Comparison of ENCODE assay signal across 12 cellular contexts in the genomic region with DNA sequence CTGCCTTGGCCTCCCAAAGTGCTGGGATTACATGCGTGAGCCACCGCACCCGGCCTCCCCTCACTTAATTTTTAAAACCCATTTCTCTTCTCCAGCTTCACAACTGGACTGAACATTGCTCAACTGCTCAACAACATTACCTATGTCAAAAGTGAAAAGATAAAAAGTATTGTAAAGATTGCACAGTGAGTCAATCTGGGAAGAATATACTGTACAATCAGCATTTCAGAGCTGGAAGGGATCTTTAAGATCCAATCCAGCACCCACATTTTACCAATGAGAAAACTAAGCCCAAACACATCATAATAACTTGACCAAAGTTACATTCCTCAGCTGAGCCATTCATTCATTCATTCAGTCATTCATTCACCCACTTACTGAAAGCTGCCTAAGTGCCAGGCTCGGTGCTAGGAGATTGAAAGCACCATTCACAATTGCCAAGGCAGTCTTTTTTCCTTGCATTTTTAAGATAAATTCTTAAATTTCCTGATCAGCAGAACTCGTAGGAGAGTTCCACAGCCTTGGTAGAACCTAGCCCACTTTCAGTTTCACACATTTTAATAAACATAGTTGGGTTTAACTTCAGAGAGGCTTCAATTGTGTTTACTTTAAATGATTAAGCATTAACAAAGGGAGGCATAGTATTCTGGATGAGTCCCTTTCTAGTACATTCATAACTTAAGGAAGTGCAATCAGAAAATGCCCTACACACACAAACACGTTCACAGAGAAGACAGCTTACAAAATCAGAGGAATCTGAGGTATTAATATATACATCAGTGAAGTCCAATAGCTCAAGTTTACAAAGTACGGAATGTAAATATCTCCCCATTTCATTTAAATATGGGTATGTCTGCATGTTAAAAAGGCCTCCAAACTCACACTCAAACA. TPM values are rescaled to one million over a fixed set of nuclear protein-coding genes. Genes with fewer than 3 reads are reported as not detected.
A peak's percentile ranks its signal among the peaks of the same experiment; 100 is the strongest.
DNase-seq lines count a peak whose midpoint lies in the region; ATAC-seq and TF ChIP-seq lines count a peak whose summit lies in the region.
"Had no signal": no experiment of that assay in that cellular context is flagged by ENCODE, and none has a peak within 500 bp of the region (broad histone marks: within the 10 kb centered on the region; RNA-seq: fewer than 3 reads in every experiment).

No MANE protein-coding gene starts in this region.

- POLR2A ChIA-PET in HEK293T (lab: Yijun Ruan, JAX): no interaction called here

- peaks cover 50% of the 10 kb centered on the region for H3K4me1 Mint-ChIP-seq in activated naive CD4-positive, alpha-beta T cell treated with anti-CD3 and anti-CD28 coated beads, Interleukin-2, amount 10 ng/mL, durations not matched to agents 7 days and 5 days
- peaks cover 45% of the 10 kb centered on the region for H3K4me1 Mint-ChIP-seq in activated T-helper 1 cell treated with anti-CD3 and anti-CD28 coated beads, Interleukin-12 subunit alpha, Interleukin-12 subunit beta, Interleukin-2, Interleukin-4 antibody, amounts not matched to agents 30 ng/mL and 10 ng/mL and 1 ng/mL, durations not matched to agents 14 hours and 24 hours and 36 hours (ENCODE audit: low read depth)

- H3K36me3 ChIP-seq in thoracic aorta (no peaks in the 10 kb centered on the region), SJCRH30 (peaks cover 5% of the 10 kb centered on the region; the same call in 1 of the 2 replicates)

- H3K27ac ChIP-seq in thoracic aorta (no peak overlapping the region), SJCRH30 (no peak overlapping the region)
- H3K27ac ChIP-seq: RWPE1 had no signal

- intact Hi-C loops in activated T-helper 1 cell treated with anti-CD3 and anti-CD28 coated beads, Interleukin-12 subunit alpha, Interleukin-12 subunit beta, Interleukin-2, Interleukin-4 antibody, amounts not matched to agents 30 ng/mL and 10 ng/mL and 1 ng/mL, durations not matched to agents 14 hours and 24 hours and 36 hours (cut with micrococcal nuclease): loop anchor here (1.0 to 10.0 kb wide), 2 partner anchors 9 to 387 kb away; no protein-coding TSS in a partner anchor

- no peaks in the 10 kb centered on the region for H3K27me3 Mint-ChIP-seq in activated naive CD4-positive, alpha-beta T cell treated with anti-CD3 and anti-CD28 coated beads, Interleukin-2, amount 10 ng/mL, durations not matched to agents 7 days and 5 days
- H3K27me3 Mint-ChIP-seq in activated T-helper 1 cell treated with anti-CD3 and anti-CD28 coated beads, Interleukin-12 subunit alpha, Interleukin-12 subunit beta, Interleukin-2, Interleukin-4 antibody, amounts not matched to agents 30 ng/mL and 10 ng/mL and 1 ng/mL, durations not matched to agents 14 hours and 24 hours and 36 hours (ENCODE audit: insufficient read depth): no peaks in the 10 kb centered on the region

- TF ChIP-seq CTCF in thoracic aorta (IDR thresholded peaks at IDR 0.05): no peak

- ATAC-seq in thoracic aorta (ENCODE audit: insufficient number of reproducible peaks, low FRiP score, low read depth): no peak

- peak overlapping the region; percentile 11 for H3K27ac Mint-ChIP-seq in activated naive CD4-positive, alpha-beta T cell treated with anti-CD3 and anti-CD28 coated beads, Interleukin-2, amount 10 ng/mL, durations not matched to agents 7 days and 5 days
- no peak overlapping the region for H3K27ac Mint-ChIP-seq in activated T-helper 1 cell treated with anti-CD3 and anti-CD28 coated beads, Interleukin-12 subunit alpha, Interleukin-12 subunit beta, Interleukin-2, Interleukin-4 antibody, amounts not matched to agents 30 ng/mL and 10 ng/mL and 1 ng/mL, durations not matched to agents 14 hours and 24 hours and 36 hours

- no peaks in the 10 kb centered on the region for H3K9me3 ChIP-seq in thoracic aorta
- H3K9me3 ChIP-seq in SJCRH30 (replicated peaks): no peaks in the 10 kb centered on the region
- H3K9me3 ChIP-seq: BE2C had no signal

- no peak for DNase-seq in activated naive CD4-positive, alpha-beta T cell treated with anti-CD3 and anti-CD28 coated beads, Interleukin-2, amount 10 ng/mL, durations not matched to agents 7 days and 5 days
- no peak for DNase-seq in activated naive CD4-positive, alpha-beta T cell (lab: John Stamatoyannopoulos, UW)
- DNase-seq in activated T-helper 1 cell treated with anti-CD3 and anti-CD28 coated beads, Interleukin-12 subunit alpha, Interleukin-12 subunit beta, Interleukin-2, Interleukin-4 antibody, amounts not matched to agents 30 ng/mL and 10 ng/mL and 1 ng/mL, durations not matched to agents 14 hours and 24 hours and 36 hours (ENCODE audit: low spot score): no peak
- DNase-seq in iris pigment epithelial cell (ENCODE audit: low read depth) (peak; percentile 23), thoracic aorta (ENCODE audit: low spot score) (no peak), HEK293T (ENCODE audit: extremely low spot score) (no peak), SJCRH30 (no peak), HuH-7 (ENCODE audit: low spot score) (no peak)
- DNase-seq: activated CD8-positive, alpha-beta memory T cell treated with anti-CD3 and anti-CD28 coated beads, Interleukin-2, amount 50 U/mL, for 4 hours; BE2C; NCI-H1694 had no signal

- H3K4me1 ChIP-seq in thoracic aorta (ENCODE audit: control insufficient read depth in 1 of 2, low read depth in 2 of 2): peaks cover 32 to 46% of the 10 kb centered on the region in 2 donors
- no peaks in the 10 kb centered on the region; the same call in 1 of the 2 replicates for H3K4me1 ChIP-seq in SJCRH30
- H3K4me1 ChIP-seq: BE2C had no signal

- H3K9me3 Mint-ChIP-seq in activated naive CD4-positive, alpha-beta T cell treated with anti-CD3 and anti-CD28 coated beads, Interleukin-2, amount 10 ng/mL, durations not matched to agents 7 days and 5 days: no peaks in the 10 kb centered on the region
- no peaks in the 10 kb centered on the region for H3K9me3 Mint-ChIP-seq in activated T-helper 1 cell treated with anti-CD3 and anti-CD28 coated beads, Interleukin-12 subunit alpha, Interleukin-12 subunit beta, Interleukin-2, Interleukin-4 antibody, amounts not matched to agents 30 ng/mL and 10 ng/mL and 1 ng/mL, durations not matched to agents 14 hours and 24 hours and 36 hours

- CTCF ChIA-PET in activated naive CD4-positive, alpha-beta T cell treated with anti-CD3 and anti-CD28 coated beads, Interleukin-2, amount 10 ng/mL, durations not matched to agents 7 days and 5 days (lab: Charles Lee): interaction anchor here (1.2 to 10.3 kb wide), 3 partner anchors 9 to 503 kb away, joined by 5 to 125 read pairs (median 100); no protein-coding TSS in a partner anchor
- CTCF ChIA-PET in HEK293T (lab: Yijun Ruan, JAX): interaction anchor here (0.6 to 1.2 kb wide), 3 partner anchors 50 to 570 kb away, joined by 3 read pairs; no protein-coding TSS in a partner anchor

- H3K4me3 ChIP-seq in thoracic aorta (peak overlapping the region; percentile 81), SJCRH30 (no peak overlapping the region)

- H3K36me3 Mint-ChIP-seq in activated naive CD4-positive, alpha-beta T cell treated with anti-CD3 and anti-CD28 coated beads, Interleukin-2, amount 10 ng/mL, durations not matched to agents 7 days and 5 days: peaks cover 46% of the 10 kb centered on the region
- peaks cover 20% of the 10 kb centered on the region for H3K36me3 Mint-ChIP-seq in activated T-helper 1 cell treated with anti-CD3 and anti-CD28 coated beads, Interleukin-12 subunit alpha, Interleukin-12 subunit beta, Interleukin-2, Interleukin-4 antibody, amounts not matched to agents 30 ng/mL and 10 ng/mL and 1 ng/mL, durations not matched to agents 14 hours and 24 hours and 36 hours (ENCODE audit: low read depth)

- H3K27me3 ChIP-seq in thoracic aorta (replicated peaks; ENCODE audit: insufficient read depth) (no peaks in the 10 kb centered on the region), SJCRH30 (no peaks in the 10 kb centered on the region)
- H3K27me3 ChIP-seq: BE2C had no signal

- H3K4me3 Mint-ChIP-seq in activated naive CD4-positive, alpha-beta T cell treated with anti-CD3 and anti-CD28 coated beads, Interleukin-2, amount 10 ng/mL, durations not matched to agents 7 days and 5 days: peak overlapping the region; percentile 55
- H3K4me3 Mint-ChIP-seq in activated T-helper 1 cell treated with anti-CD3 and anti-CD28 coated beads, Interleukin-12 subunit alpha, Interleukin-12 subunit beta, Interleukin-2, Interleukin-4 antibody, amounts not matched to agents 30 ng/mL and 10 ng/mL and 1 ng/mL, durations not matched to agents 14 hours and 24 hours and 36 hours: peak overlapping the region; percentile 43

TF ChIP-seq in HEK293T, 16 proteins besides CTCF, POLR2A, EP300 and RAD21:
- TF ChIP-seq TARDBP (IDR thresholded peaks at IDR 0.05) (no peak), ELF4 (IDR thresholded peaks at IDR 0.05) (no peak)

RNA-seq across cellular contexts. Expression of gene GALNT4, which starts 3.0 kb away (rescaled TPM):
- 8.7 TPM in 2 replicates for total RNA-seq in activated T-helper 1 cell treated with anti-CD3 and anti-CD28 coated beads, Interleukin-12 subunit alpha, Interleukin-12 subunit beta, Interleukin-2, Interleukin-4 antibody, amounts not matched to agents 30 ng/mL and 10 ng/mL and 1 ng/mL, durations not matched to agents 14 hours and 24 hours and 36 hours
- 10 to 100 TPM in 1 of 2 donors, 1 to 10 TPM in 1; 6.9 to 14.3 TPM for total RNA-seq in thoracic aorta
- 4.5 and 4.7 TPM in 2 replicates for total RNA-seq in SJCRH30 (2014; rRNA removed; shearing (Covaris generic))

RNA-seq across cellular contexts. Expression of gene POC1B, which starts 4.3 kb away (rescaled TPM):
- total RNA-seq in activated T-helper 1 cell treated with anti-CD3 and anti-CD28 coated beads, Interleukin-12 subunit alpha, Interleukin-12 subunit beta, Interleukin-2, Interleukin-4 antibody, amounts not matched to agents 30 ng/mL and 10 ng/mL and 1 ng/mL, durations not matched to agents 14 hours and 24 hours and 36 hours: 22.0 and 22.6 TPM in 2 replicates
- 10 to 100 TPM; 11.9 to 30.7 TPM for total RNA-seq in thoracic aorta
- total RNA-seq in SJCRH30 (2014; rRNA removed; shearing (Covaris generic)): 32.9 and 35.3 TPM in 2 replicates
